In genomic region chr3:142239421-142239820, GRCh38 we compare ENCODE assay signal across 15 cellular contexts.
"Had no signal": no experiment of that assay in that cellular context is flagged by ENCODE, and none has a peak within 500 bp of the region (broad histone marks: within the 10 kb centered on the region; RNA-seq: fewer than 3 reads in every experiment).

No MANE protein-coding gene starts in this region.

- H3K4me3 ChIP-seq: lower lobe of right lung, thyroid gland had no signal

- ATAC-seq: effector memory CD8-positive, alpha-beta T cell; lower lobe of right lung had no signal

- H3K27me3 ChIP-seq: thyroid gland had no signal

- DNase-seq: activated CD4-positive, alpha-beta T cell treated with anti-CD3 and anti-CD28 coated beads, Interleukin-2, amount 50 U/mL, for 48 hours; activated gamma-delta T cell treated with Interleukin-2 at 50 U/mL for 16 hours; activated naive CD8-positive, alpha-beta T cell treated with anti-CD3 and anti-CD28 coated beads for 36 hours; amygdala; effector memory CD8-positive, alpha-beta T cell; hypothalamus; lower lobe of right lung; midbrain; stimulated activated CD4-positive, alpha-beta T cell treated with anti-CD3 and anti-CD28 coated beads, Interleukin-12 subunit alpha, Interleukin-12 subunit beta, amount 100 ng/mL, for 4 hours; stimulated activated CD4-positive, alpha-beta T cell treated with anti-CD3 and anti-CD28 coated beads, Interleukin-2, amount 100 ng/mL, for 24 hours; stimulated activated naive CD4-positive, alpha-beta T cell treated with Interleukin-2 at 50 U/mL for 16 hours; thyroid gland had no signal

- H3K9me3 Mint-ChIP-seq: activated naive CD8-positive, alpha-beta T cell treated with anti-CD3 and anti-CD28 coated beads for 36 hours; effector memory CD8-positive, alpha-beta T cell had no signal

- FAIRE-seq: frontal cortex, keratinocyte had no signal

- H3K4me3 Mint-ChIP-seq: activated naive CD8-positive, alpha-beta T cell treated with anti-CD3 and anti-CD28 coated beads for 36 hours; effector memory CD8-positive, alpha-beta T cell had no signal

- H3K4me1 ChIP-seq: lower lobe of right lung, thyroid gland had no signal

- H3K36me3 ChIP-seq: lower lobe of right lung, thyroid gland had no signal

- H3K4me1 Mint-ChIP-seq: activated naive CD8-positive, alpha-beta T cell treated with anti-CD3 and anti-CD28 coated beads for 36 hours had no signal

- H3K27ac ChIP-seq: lower lobe of right lung, thyroid gland, VCaP had no signal

- H3K36me3 Mint-ChIP-seq: activated naive CD8-positive, alpha-beta T cell treated with anti-CD3 and anti-CD28 coated beads for 36 hours had no signal

- H3K27ac Mint-ChIP-seq: activated naive CD8-positive, alpha-beta T cell treated with anti-CD3 and anti-CD28 coated beads for 36 hours; effector memory CD8-positive, alpha-beta T cell had no signal
